In genomic region chr1:74673351-74674111, GRCh38 we compare ENCODE assay signal across 8 cellular contexts. TPM values are rescaled to one million over a fixed set of nuclear protein-coding genes. Genes with fewer than 3 reads are reported as not detected.
A peak's percentile ranks its signal among the peaks of the same experiment; 100 is the strongest.
DNase-seq lines count a peak whose midpoint lies in the region; ATAC-seq and TF ChIP-seq lines count a peak whose summit lies in the region.

TSS of gene ERICH3 (minus strand) at chr1:74673792. CDS start at chr1:74673519, 273 bp downstream.

- CTCF ChIA-PET in BJ (lab: Yijun Ruan, JAX) = interaction anchor here (2.4 kb wide), 1 partner anchor 16 kb away, joined by 9 read pairs; no protein-coding TSS in a partner anchor
- CTCF ChIA-PET in activated naive CD4-positive, alpha-beta T cell treated with anti-CD3 and anti-CD28 coated beads for 36 hours (lab: Charles Lee) = interaction anchor here (0.5 kb wide), 1 partner anchor 42 kb away, joined by 3 read pairs; no protein-coding TSS in a partner anchor

- H3K36me3 ChIP-seq in BJ (ENCODE audit: control insufficient read depth, insufficient read depth, low read length) = no peaks in the 10 kb centered on the region

- DNase-seq in BJ (ENCODE audit: low read depth) (no peak), NCI-H2107 treated with DMSO at 0.1 percent for 48 hours (lab: John Stamatoyannopoulos, UW; ENCODE audit: unreplicated experiment) (peak; percentile 53), fibroblast of the aortic adventitia (ENCODE audit: low read depth) (peak; percentile 15), retinal pigment epithelial cell (ENCODE audit: low read depth) (no peak), HK-2 (ENCODE audit: unreplicated experiment) (no peak)
- DNase-seq in T-helper 2 cell treated with Interferon-gamma antibody and Interleukin-4, amounts not matched to agents 5 μg/mL and 100 μg/mL, for 36 hours (ENCODE audit: low spot score) = no peak
- no peak for DNase-seq in activated naive CD4-positive, alpha-beta T cell treated with anti-CD3 and anti-CD28 coated beads for 36 hours

- no peak within 1 kb of the TSS for H3K4me3 Mint-ChIP-seq in T-helper 2 cell treated with Interferon-gamma antibody and Interleukin-4, amounts not matched to agents 5 μg/mL and 100 μg/mL, for 36 hours
- no peak within 1 kb of the TSS for H3K4me3 Mint-ChIP-seq in activated naive CD4-positive, alpha-beta T cell treated with anti-CD3 and anti-CD28 coated beads for 36 hours

- peak within 1 kb of the TSS; percentile 10 for H3K4me3 ChIP-seq in BJ (ENCODE audit: low read depth, low read length)
- H3K4me3 ChIP-seq in fibroblast of the aortic adventitia (ENCODE audit: low read depth, low read length) = peak within 1 kb of the TSS; percentile 46
- H3K4me3 ChIP-seq in retinal pigment epithelial cell (ENCODE audit: low read length) = peak within 1 kb of the TSS; percentile 48

- H3K27me3 ChIP-seq in BJ (ENCODE audit: control insufficient read depth, insufficient read depth, low read length) = peaks cover 3% of the 10 kb centered on the region; the same call in 1 of the 2 replicates

- TF ChIP-seq CTCF in BJ (IDR thresholded peaks at IDR 0.05; ENCODE audit: insufficient read depth, low read depth, low read length) (no peak), fibroblast of the aortic adventitia (IDR thresholded peaks at IDR 0.05; ENCODE audit: insufficient read depth, low read length) (no peak), retinal pigment epithelial cell (conservative IDR thresholded peaks at IDR 0.05; ENCODE audit: low read depth, low read length) (no peak)

- no peaks in the 10 kb centered on the region for H3K4me1 Mint-ChIP-seq in T-helper 2 cell treated with Interferon-gamma antibody and Interleukin-4, amounts not matched to agents 5 μg/mL and 100 μg/mL, for 36 hours (ENCODE audit: low read depth)
- H3K4me1 Mint-ChIP-seq in activated naive CD4-positive, alpha-beta T cell treated with anti-CD3 and anti-CD28 coated beads for 36 hours (ENCODE audit: low read depth) = peaks cover 1% of the 10 kb centered on the region

- intact Hi-C loops in activated naive CD4-positive, alpha-beta T cell treated with anti-CD3 and anti-CD28 coated beads for 36 hours (cut with micrococcal nuclease) = no loop called here

- peak; percentile 47 for ATAC-seq in GM19467 (IDR thresholded peaks at IDR 0.05; ENCODE audit: unreplicated experiment)

- H3K36me3 Mint-ChIP-seq in T-helper 2 cell treated with Interferon-gamma antibody and Interleukin-4, amounts not matched to agents 5 μg/mL and 100 μg/mL, for 36 hours (ENCODE audit: low read depth) = no peaks in the 10 kb centered on the region
- no peaks in the 10 kb centered on the region for H3K36me3 Mint-ChIP-seq in activated naive CD4-positive, alpha-beta T cell treated with anti-CD3 and anti-CD28 coated beads for 36 hours (ENCODE audit: low read depth)

- peaks cover 4% of the 10 kb centered on the region for H3K9me3 Mint-ChIP-seq in T-helper 2 cell treated with Interferon-gamma antibody and Interleukin-4, amounts not matched to agents 5 μg/mL and 100 μg/mL, for 36 hours
- H3K9me3 Mint-ChIP-seq in activated naive CD4-positive, alpha-beta T cell treated with anti-CD3 and anti-CD28 coated beads for 36 hours = peaks cover 10% of the 10 kb centered on the region

- POLR2A ChIA-PET in BJ (lab: Charles Lee) = no interaction called here

- H3K27me3 Mint-ChIP-seq in T-helper 2 cell treated with Interferon-gamma antibody and Interleukin-4, amounts not matched to agents 5 μg/mL and 100 μg/mL, for 36 hours (ENCODE audit: low read depth) = peaks cover 41% of the 10 kb centered on the region
- H3K27me3 Mint-ChIP-seq in activated naive CD4-positive, alpha-beta T cell treated with anti-CD3 and anti-CD28 coated beads for 36 hours (ENCODE audit: low read depth) = peaks cover 31% of the 10 kb centered on the region

- no peak within 1 kb of the TSS for H3K27ac Mint-ChIP-seq in T-helper 2 cell treated with Interferon-gamma antibody and Interleukin-4, amounts not matched to agents 5 μg/mL and 100 μg/mL, for 36 hours
- H3K27ac Mint-ChIP-seq in activated naive CD4-positive, alpha-beta T cell treated with anti-CD3 and anti-CD28 coated beads for 36 hours = no peak within 1 kb of the TSS

RNA-seq across cellular contexts. Expression of gene ERICH3, which starts in this region (rescaled TPM):
- not detected in 2 replicates for polyA plus RNA-seq in BJ (2011; rRNA removed)
- not detected in 2 replicates for polyA minus RNA-seq in BJ (2011; rRNA and poly(A)+ RNA removed)
- not detected in 2 replicates for total RNA-seq in fibroblast of the aortic adventitia (ENCODE audit: low replicate concordance)
- total RNA-seq in activated naive CD4-positive, alpha-beta T cell treated with anti-CD3 and anti-CD28 coated beads for 36 hours = not detected

Comparison
In these comparisons a context has a peak if more than half of its experiments do, and no peak if none do; other contexts are left out.
1. Peak in DNase-seq and H3K4me3 ChIP-seq in fibroblast of the aortic adventitia; RNA of the gene not detected or under 1 TPM.